In the genomic region with DNA sequence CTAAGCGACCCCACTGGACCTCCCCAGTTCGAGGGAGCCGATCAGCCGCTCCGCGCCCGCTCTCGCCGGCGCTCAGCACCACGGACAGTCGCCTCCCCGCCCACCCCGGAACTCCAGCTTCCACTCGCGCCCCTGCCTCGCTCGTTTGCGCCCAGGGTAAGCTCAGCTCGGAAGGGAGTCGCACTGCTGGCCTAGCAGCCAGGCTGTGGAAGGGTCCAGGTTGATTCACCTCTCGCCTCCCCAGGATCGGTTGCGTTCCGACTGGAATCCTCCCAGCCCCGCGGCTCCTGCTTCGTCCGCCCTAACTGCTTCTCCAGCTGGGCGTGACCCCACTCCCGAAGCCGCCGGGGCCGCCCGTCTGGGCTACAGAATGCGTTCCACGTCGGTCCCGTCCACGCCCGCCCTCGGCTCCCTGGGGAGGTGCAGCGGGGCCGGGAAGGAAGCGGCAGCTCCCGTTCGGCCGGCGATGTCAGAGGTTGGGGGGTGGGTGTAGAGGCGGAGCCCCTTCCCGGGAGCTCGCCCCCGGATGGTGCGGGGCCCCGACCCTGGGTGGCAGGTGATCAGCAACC, we compare ENCODE assay signal across 8 cellular contexts. TPM values are rescaled to one million over a fixed set of nuclear protein-coding genes. Genes with fewer than 3 reads are reported as not detected.
DNase-seq lines count a peak whose midpoint lies in the region; ATAC-seq and TF ChIP-seq lines count a peak whose summit lies in the region.

No MANE protein-coding gene starts in this region.

- peak; percentile 61 for ATAC-seq in GM18502 (IDR thresholded peaks at IDR 0.05; ENCODE audit: poor library complexity, unreplicated experiment)

- TF ChIP-seq CTCF in retinal pigment epithelial cell (conservative IDR thresholded peaks at IDR 0.05; ENCODE audit: low read depth, low read length): no peak

- H3K4me3 ChIP-seq in retinal pigment epithelial cell (ENCODE audit: low read length): peak overlapping the region; percentile 57

- DNase-seq in A172 (ENCODE audit: low spot score): peak; percentile 6
- peak; percentile 56 for DNase-seq in NCI-H774 (lab: John Stamatoyannopoulos, UW)
- peak; percentile 39 for DNase-seq in amniotic epithelial cell (ENCODE audit: low read depth)
- DNase-seq in hepatic stellate cell (ENCODE audit: low spot score): peak; percentile 69
- no peak for DNase-seq in retinal pigment epithelial cell (ENCODE audit: low read depth)
- no peak for DNase-seq in NCI-H2081 treated with DMSO at 0.1 percent for 48 hours (lab: John Stamatoyannopoulos, UW)
- DNase-seq in GM19240 (ENCODE audit: insufficient read length, low spot score): no peak

RNA-seq across cellular contexts. Expression of a gene that starts 0.3 kb away (rescaled TPM):
- 0.05 and 0.10 TPM in 2 replicates for total RNA-seq in A172 (2014; rRNA removed; shearing (Covaris generic))

Comparison
In these comparisons a context has a peak if more than half of its experiments do, and no peak if none do; other contexts are left out.
1. DNase-seq: peak in A172 (single experiment), NCI-H774 (single experiment), amniotic epithelial cell (single experiment) and hepatic stellate cell (single experiment); none in retinal pigment epithelial cell (single experiment), NCI-H2081 treated with DMSO at 0.1 percent for 48 hours (single experiment) and GM19240 (single experiment).